9 cellular contexts compared by ENCODE assay signal in genomic region chr21:36661511-36662309, GRCh38. TPM values are rescaled to one million over a fixed set of nuclear protein-coding genes. Genes with fewer than 3 reads are reported as not detected.
A peak's percentile ranks its signal among the peaks of the same experiment; 100 is the strongest.
DNase-seq lines count a peak whose midpoint lies in the region; ATAC-seq, FAIRE-seq and TF ChIP-seq lines count a peak whose summit lies in the region.
"Had no signal": no experiment of that assay in that cellular context is flagged by ENCODE, and none has a peak within 500 bp of the region (broad histone marks: within the 10 kb centered on the region; RNA-seq: fewer than 3 reads in every experiment).

No MANE protein-coding gene starts in this region.

- H3K4me2 ChIP-seq in A549: no peak overlapping the region; the same call in 2 of the 3 replicates

- CTCF ChIA-PET in A549 (lab: Yijun Ruan, JAX): interaction anchor here (0.7 to 3.0 kb wide), 13 partner anchors 10 to 268 kb away, joined by 3 to 16 read pairs (median 4); no protein-coding TSS in a partner anchor

- no peaks in the 10 kb centered on the region for H3K36me3 ChIP-seq in HAP-1 (replicated peaks)
- H3K36me3 ChIP-seq: upper lobe of left lung had no signal

- H3K4me1 ChIP-seq in A549 (peaks cover 14% of the 10 kb centered on the region; the same call in 1 of the 3 replicates), HAP-1 (no peaks in the 10 kb centered on the region)

- DNase-seq in A549 (ENCODE audit: low read depth in 1 of 2, low spot score in 1 of 2): peak; percentile 19 to 54
- peak; percentile 57 to 72 for DNase-seq in HAP-1 (ENCODE audit: low spot score in 2 of 2)
- peak; percentile 16 for DNase-seq in SHP77 treated with DMSO at 0.1 percent for 48 hours (lab: John Stamatoyannopoulos, UW)
- DNase-seq in head of caudate nucleus: peak in 23 of 42 donors; percentile 22 to 76 (median 40)

- peak; percentile 63 to 74 for TF ChIP-seq RAD21 in A549 (conservative IDR thresholded peaks at IDR 0.05 in 1 of 2, IDR thresholded peaks at IDR 0.05 in 1 of 2)

- H3K9me3 ChIP-seq in A549 (no peaks in the 10 kb centered on the region), HAP-1 (no peaks in the 10 kb centered on the region)
- H3K9me3 ChIP-seq: upper lobe of left lung had no signal

- no peak overlapping the region for H3K4me3 ChIP-seq in A549
- no peak overlapping the region for H3K4me3 ChIP-seq in HAP-1
- H3K4me3 ChIP-seq: upper lobe of left lung had no signal

- peak in 1 of 2 experiments; percentile 78; a peak in 3 of 6 replicates for ATAC-seq in A549
- ATAC-seq in GM21717 (IDR thresholded peaks at IDR 0.05; ENCODE audit: unreplicated experiment): no peak
- no peak for ATAC-seq in HG03565 (IDR thresholded peaks at IDR 0.05; ENCODE audit: unreplicated experiment)
- ATAC-seq in HG02840 (IDR thresholded peaks at IDR 0.05; ENCODE audit: low FRiP score, unreplicated experiment): no peak
- ATAC-seq in GM18511 (IDR thresholded peaks at IDR 0.05; ENCODE audit: unreplicated experiment): no peak

- intact Hi-C loops in head of caudate nucleus (cut with DNase I): no loop called here

- TF ChIP-seq CTCF in A549 (IDR thresholded peaks at IDR 0.05): peak; percentile 47

- peak overlapping the region; percentile 16 to 70; a peak in 3 of 6 replicates for H3K27ac ChIP-seq in A549
- H3K27ac ChIP-seq: upper lobe of left lung had no signal

- TF ChIP-seq EP300 in A549 (IDR thresholded peaks at IDR 0.05): no peak

- FAIRE-seq in A549 (lab: Jason Lieb, UNC): no peak

- in situ Hi-C loops in HAP-1 (cut with MboI; ENCODE audit: low sequenced_read_pairs): no loop called here

- POLR2A ChIA-PET in A549 (lab: Yijun Ruan, JAX): interaction anchor here (0.5 kb wide), 1 partner anchor 270 kb away, joined by 3 read pairs; no protein-coding TSS in a partner anchor

- 47% methylated on average over 11 of the region's 11 CpGs for WGBS in A549 (ENCODE audit: missing lambda C conversion rate)

- TF ChIP-seq POLR2A in A549 (IDR thresholded peaks at IDR 0.05; ENCODE audit: low read length): no peak

- H3K27me3 ChIP-seq in HAP-1 (ENCODE audit: low read depth): no peaks in the 10 kb centered on the region
- H3K27me3 ChIP-seq: upper lobe of left lung had no signal

TF ChIP-seq in A549, 52 proteins besides CTCF, POLR2A, EP300 and RAD21:
- TF ChIP-seq MAX (IDR thresholded peaks at IDR 0.05) (peak; percentile 57; the same call in 1 of the 2 replicates), HOXB13 (CRISPR knock-in tag; IDR thresholded peaks at IDR 0.05; ENCODE audit: low read depth) (no peak), SMC3 (IDR thresholded peaks at IDR 0.05) (peak; percentile 52), RNF2 (IDR thresholded peaks at IDR 0.05; ENCODE audit: borderline replicate concordance, low read depth) (no peak)
TF ChIP-seq in A549: peak in this region for 2.

RNA-seq across cellular contexts. Expression of gene SIM2, which starts 37.2 kb away (rescaled TPM):
- 12.6 and 12.9 TPM in 2 replicates for polyA plus RNA-seq in A549 (2011; rRNA removed)
- polyA plus RNA-seq in A549 (2012; cell fraction: cytosol; rRNA removed): 27.2 and 30.9 TPM in 2 replicates
- polyA plus RNA-seq in A549 (2012; cell fraction: nucleus; rRNA removed): 49.2 and 57.7 TPM in 2 replicates
- 11.2 to 13.4 TPM (median 12.1 TPM) in 3 replicates for polyA plus RNA-seq in A549 (2017; fragmentation: RNase III; extraction: RNeasy Plus Mini Kit Qiagen cat#74134 plus additional on column Dnase treatment)
- polyA minus RNA-seq in A549 (2011; rRNA and poly(A)+ RNA removed): 20.3 and 22.0 TPM in 2 replicates
